24 cellular contexts compared by ENCODE assay signal in the genomic region with DNA sequence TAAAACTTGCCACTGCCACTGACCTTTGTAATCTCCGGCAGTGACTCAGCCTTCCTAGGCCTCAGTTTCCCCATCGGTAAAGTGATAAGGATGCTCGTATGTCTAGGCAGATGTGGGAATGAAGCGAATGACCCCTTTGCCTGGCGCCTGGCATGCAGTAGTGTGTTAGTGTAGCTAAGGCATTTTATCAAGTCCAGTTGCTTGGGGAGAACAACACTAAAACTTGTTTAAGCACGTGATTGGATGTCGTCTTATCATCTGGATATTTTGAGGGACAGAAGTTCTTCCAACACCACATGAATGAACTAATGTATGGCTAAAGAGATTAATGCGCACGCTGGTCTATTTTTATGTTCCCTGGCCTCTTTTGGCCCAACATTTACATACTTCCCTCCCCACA.
DNase-seq lines count a peak whose midpoint lies in the region; ATAC-seq and TF ChIP-seq lines count a peak whose summit lies in the region.
"Had no signal": no experiment of that assay in that cellular context is flagged by ENCODE, and none has a peak within 500 bp of the region (broad histone marks: within the 10 kb centered on the region; RNA-seq: fewer than 3 reads in every experiment).

No MANE protein-coding gene starts in this region.

- no peak for TF ChIP-seq POLR2A in esophagus muscularis mucosa (IDR thresholded peaks at IDR 0.05; ENCODE audit: low read depth)
- no peak for TF ChIP-seq POLR2A in breast epithelium (IDR thresholded peaks at IDR 0.05)
- no peak for TF ChIP-seq POLR2A in vagina (IDR thresholded peaks at IDR 0.05)

- peaks cover 0 to 2% of the 10 kb centered on the region in 2 donors for H3K9me3 Mint-ChIP-seq in activated T-cell treated with anti-CD3 and anti-CD28 coated beads, Interleukin-2, amount 50 U/mL, for 72 hours

- no peaks in the 10 kb centered on the region for H3K27me3 ChIP-seq in esophagus muscularis mucosa
- no peaks in the 10 kb centered on the region for H3K27me3 ChIP-seq in left ventricle myocardium inferior (ENCODE audit: low read depth)
- H3K27me3 ChIP-seq in breast epithelium: no peaks in the 10 kb centered on the region
- H3K27me3 ChIP-seq in vagina: no peaks in the 10 kb centered on the region
- H3K27me3 ChIP-seq: BE2C; BLaER1 treated with 17β-estradiol and CSF1 and Interleukin-3, amounts not matched to agents 10 nM and 100 nM had no signal

- H3K4me1 ChIP-seq in esophagus muscularis mucosa (peaks cover 0 to 11% (median 10%) of the 10 kb centered on the region in 4 donors), left ventricle myocardium inferior (peaks cover 30% of the 10 kb centered on the region), breast epithelium (no peaks in the 10 kb centered on the region), vagina (peaks cover 13% of the 10 kb centered on the region)
- H3K4me1 ChIP-seq: A549; BLaER1 treated with 17β-estradiol and CSF1 and Interleukin-3, amounts not matched to agents 10 nM and 100 nM had no signal

- H3K4me3 ChIP-seq in esophagus muscularis mucosa (no peak overlapping the region), left ventricle myocardium inferior (no peak overlapping the region), breast epithelium (no peak overlapping the region), vagina (no peak overlapping the region)
- H3K4me3 ChIP-seq: A549; BLaER1 treated with 17β-estradiol and CSF1 and Interleukin-3, amounts not matched to agents 10 nM and 100 nM; GM12878; GM23248 had no signal

- no peak for TF ChIP-seq EP300 in esophagus muscularis mucosa (IDR thresholded peaks at IDR 0.05)

- H3K27ac Mint-ChIP-seq in activated T-cell treated with anti-CD3 and anti-CD28 coated beads, Interleukin-2, amount 50 U/mL, for 72 hours: no peak overlapping the region
- H3K27ac Mint-ChIP-seq: CD14-positive monocyte; CD4-positive, alpha-beta T cell; CD8-positive, alpha-beta memory T cell had no signal

- DNase-seq in Right ventricle myocardium inferior (ENCODE audit: missing footprints): no peak
- DNase-seq in left cardiac atrium: no peak
- DNase-seq in esophagus muscularis mucosa (ENCODE audit: extremely low spot score): peak; percentile 55
- DNase-seq in left ventricle myocardium inferior: no peak
- no peak for DNase-seq in breast epithelium (ENCODE audit: low spot score in 2 of 2)
- DNase-seq in activated T-cell treated with anti-CD3 and anti-CD28 coated beads, Interleukin-2, amount 50 U/mL, for 72 hours: no peak
- DNase-seq in vagina (ENCODE audit: extremely low spot score in 2 of 2): no peak
- DNase-seq: ACHN; AML-193; BE2C; CD4-positive, alpha-beta T cell; CD8-positive, alpha-beta memory T cell; DMS 273 treated with DMSO at 0.1 percent for 48 hours; DMS79; EL; GDM1; GM23248; H7; HCEC 1CT had no signal

- no peak for TF ChIP-seq CTCF in esophagus muscularis mucosa (IDR thresholded peaks at IDR 0.05)
- no peak for TF ChIP-seq CTCF in left ventricle myocardium inferior (IDR thresholded peaks at IDR 0.05; ENCODE audit: borderline replicate concordance)
- no peak for TF ChIP-seq CTCF in breast epithelium (IDR thresholded peaks at IDR 0.05)
- TF ChIP-seq CTCF in vagina (IDR thresholded peaks at IDR 0.05): no peak

- ATAC-seq in Right ventricle myocardium inferior: peak; percentile 37
- no peak for ATAC-seq in left cardiac atrium
- ATAC-seq in activated T-cell treated with anti-CD3 and anti-CD28 coated beads, Interleukin-2, amount 50 U/mL, for 72 hours (replicated peaks in 1 of 2): no peak
- ATAC-seq: A549, GM12878 had no signal

- H3K9me3 ChIP-seq in esophagus muscularis mucosa: peaks cover 0 to 11% (median 2%) of the 10 kb centered on the region in 4 donors
- H3K9me3 ChIP-seq in left ventricle myocardium inferior (replicated peaks): peaks cover 11% of the 10 kb centered on the region
- no peaks in the 10 kb centered on the region for H3K9me3 ChIP-seq in breast epithelium
- H3K9me3 ChIP-seq in vagina: no peaks in the 10 kb centered on the region
- H3K9me3 ChIP-seq: A549, BE2C had no signal

- no peaks in the 10 kb centered on the region for H3K4me1 Mint-ChIP-seq in activated T-cell treated with anti-CD3 and anti-CD28 coated beads, Interleukin-2, amount 50 U/mL, for 72 hours (ENCODE audit: low read depth)
- H3K4me1 Mint-ChIP-seq: CD14-positive monocyte; CD8-positive, alpha-beta memory T cell had no signal

- H3K36me3 ChIP-seq in esophagus muscularis mucosa: no peaks in the 10 kb centered on the region
- H3K36me3 ChIP-seq in left ventricle myocardium inferior: no peaks in the 10 kb centered on the region
- H3K36me3 ChIP-seq in breast epithelium: no peaks in the 10 kb centered on the region
- no peaks in the 10 kb centered on the region for H3K36me3 ChIP-seq in vagina
- H3K36me3 ChIP-seq: BE2C; BLaER1 treated with 17β-estradiol and CSF1 and Interleukin-3, amounts not matched to agents 10 nM and 100 nM had no signal

- intact Hi-C loops in Right ventricle myocardium inferior (cut with DNase I): loop anchor here (5.0 kb wide), 1 partner anchor 272 kb away; no protein-coding TSS in a partner anchor
- intact Hi-C loops in left cardiac atrium (cut with DNase I): loop anchor here in 1 of 2 donors (5.0 kb wide), 1 partner anchor 272 kb away; no protein-coding TSS in a partner anchor
- intact Hi-C loops in esophagus muscularis mucosa (cut with DNase I): no loop called here
- intact Hi-C loops in left ventricle myocardium inferior (cut with micrococcal nuclease): no loop called here
- intact Hi-C loops in breast epithelium (cut with DNase I; ENCODE audit: low total_unique reads): no loop called here
- intact Hi-C loops in vagina (cut with DNase I): no loop called here

- H3K27ac ChIP-seq in esophagus muscularis mucosa (replicated peaks in 1 of 4) (no peak overlapping the region), left ventricle myocardium inferior (replicated peaks) (peak overlapping the region; percentile 80), breast epithelium (no peak overlapping the region), vagina (no peak overlapping the region)
- H3K27ac ChIP-seq: 22Rv1; A549; BLaER1 treated with 17β-estradiol and CSF1 and Interleukin-3, amounts not matched to agents 10 nM and 100 nM; GM23248 had no signal

- 92% methylated on average over 9 of the region's 9 CpGs for WGBS in esophagus muscularis mucosa

- H3K36me3 Mint-ChIP-seq in activated T-cell treated with anti-CD3 and anti-CD28 coated beads, Interleukin-2, amount 50 U/mL, for 72 hours (ENCODE audit: insufficient read depth in 2 of 2): peaks cover 0 to 1% of the 10 kb centered on the region in 2 donors
- H3K36me3 Mint-ChIP-seq: CD14-positive monocyte; CD8-positive, alpha-beta memory T cell had no signal

- peaks cover 15% of the 10 kb centered on the region for H3K27me3 Mint-ChIP-seq in activated T-cell treated with anti-CD3 and anti-CD28 coated beads, Interleukin-2, amount 50 U/mL, for 72 hours (ENCODE audit: low read depth)

- no peak overlapping the region for H3K4me3 Mint-ChIP-seq in activated T-cell treated with anti-CD3 and anti-CD28 coated beads, Interleukin-2, amount 50 U/mL, for 72 hours
- H3K4me3 Mint-ChIP-seq: CD14-positive monocyte; CD4-positive, alpha-beta T cell; CD8-positive, alpha-beta memory T cell had no signal
